8 cellular contexts compared by ENCODE assay signal in the genomic region with DNA sequence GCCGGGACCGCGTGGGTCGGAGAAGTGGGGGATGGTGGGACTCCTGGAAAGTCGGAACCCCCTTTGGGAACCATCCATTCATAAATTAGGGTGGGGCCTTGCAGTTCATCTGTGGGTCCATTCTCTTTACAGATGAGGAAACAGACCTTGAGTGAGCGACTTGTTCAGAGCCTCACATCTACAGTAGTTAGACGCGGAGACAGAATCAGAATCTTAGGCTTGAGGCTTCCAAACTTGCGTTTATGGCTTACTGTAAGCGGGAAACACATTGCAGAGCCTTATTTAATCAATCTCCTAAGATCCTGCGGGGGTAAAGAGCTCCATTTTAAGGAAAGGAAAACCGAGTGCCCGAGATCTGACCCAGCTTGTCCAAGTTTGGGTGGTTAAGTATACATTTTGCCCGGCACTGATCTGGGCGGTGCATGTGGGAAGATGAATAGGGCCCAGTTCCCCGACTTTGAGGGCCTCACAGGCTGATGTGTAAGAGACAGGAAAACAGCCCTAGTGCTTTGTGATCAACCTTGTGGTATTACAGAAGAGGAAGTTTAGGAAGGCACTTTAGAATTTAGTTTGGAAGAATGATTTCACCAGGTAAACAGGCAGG. TPM values are rescaled to one million over a fixed set of nuclear protein-coding genes. Genes with fewer than 3 reads are reported as not detected.
A peak's percentile ranks its signal among the peaks of the same experiment; 100 is the strongest.
DNase-seq lines count a peak whose midpoint lies in the region; ATAC-seq and TF ChIP-seq lines count a peak whose summit lies in the region.

No MANE protein-coding gene starts in this region.

- TF ChIP-seq CTCF in Caco-2 (IDR thresholded peaks at IDR 0.05; ENCODE audit: insufficient read depth in 1 of 2, low read depth in 1 of 2, low read length in 1 of 2, severe bottlenecking in 1 of 2, unreplicated experiment in 1 of 2), result no peak
- no peak for TF ChIP-seq CTCF in upper lobe of right lung (IDR thresholded peaks at IDR 0.05)

- H3K27me3 Mint-ChIP-seq in Caco-2 (ENCODE audit: insufficient read depth, unreplicated experiment) (no peaks in the 10 kb centered on the region), naive B cell (no peaks in the 10 kb centered on the region)

- peaks cover 11% of the 10 kb centered on the region for H3K4me1 Mint-ChIP-seq in Caco-2 (ENCODE audit: low read depth, unreplicated experiment)
- peaks cover 14 to 16% (median 14%) of the 10 kb centered on the region in 3 donors for H3K4me1 Mint-ChIP-seq in naive B cell

- peak overlapping the region; percentile 89 for H3K27ac ChIP-seq in upper lobe of right lung

- H3K27me3 ChIP-seq in Caco-2 (replicated peaks; ENCODE audit: control insufficient read depth, insufficient read depth, low read length) (no peaks in the 10 kb centered on the region), endocrine pancreas (ENCODE audit: control insufficient read depth, insufficient read depth, low read length) (no peaks in the 10 kb centered on the region), upper lobe of right lung (no peaks in the 10 kb centered on the region)

- no peak overlapping the region for H3K27ac Mint-ChIP-seq in Caco-2 (ENCODE audit: unreplicated experiment)
- no peak overlapping the region for H3K27ac Mint-ChIP-seq in naive B cell

- TSS peak; percentile 53 for BruUV-seq in Caco-2 (replicated peaks; lab: Mats Ljungman, UMichigan)

- CTCF ChIA-PET in Caco-2 (lab: Charles Lee), result interaction anchor here (0.6 to 0.7 kb wide), 2 partner anchors 17 to 1032 kb away, joined by 3 to 4 read pairs; no protein-coding TSS in a partner anchor

- H3K4me1 ChIP-seq in Caco-2, result peaks cover 16% of the 10 kb centered on the region
- peaks cover 9% of the 10 kb centered on the region for H3K4me1 ChIP-seq in endocrine pancreas (ENCODE audit: control insufficient read depth, insufficient read depth, low read length)
- H3K4me1 ChIP-seq in upper lobe of right lung, result peaks cover 10% of the 10 kb centered on the region

- POLR2A ChIA-PET in Caco-2 (lab: Charles Lee), result interaction anchor here (0.6 to 0.9 kb wide), 3 partner anchors 16 to 1274 kb away, joined by 3 to 4 read pairs (median 3); no protein-coding TSS in a partner anchor

- no peaks in the 10 kb centered on the region for H3K9me3 Mint-ChIP-seq in Caco-2 (ENCODE audit: unreplicated experiment)
- H3K9me3 Mint-ChIP-seq in naive B cell, result no peaks in the 10 kb centered on the region

- DNase-seq in Caco-2 (peak in 1 of 2 experiments; percentile 27), NCI-H1694 treated with DMSO at 0.1 percent for 48 hours (lab: John Stamatoyannopoulos, UW) (peak; percentile 45), naive B cell (peak; percentile 18), upper lobe of right lung (no peak), AG08396 (ENCODE audit: low spot score) (no peak)
- DNase-seq in activated CD4-positive, CD25-positive, alpha-beta regulatory T cell treated with anti-CD3 and anti-CD28 coated beads, Interleukin-2, amount 50 U/mL, for 72 hours, result peak; percentile 34

- H3K9ac ChIP-seq in endocrine pancreas (ENCODE audit: control insufficient read depth, insufficient read depth, low read length), result peak overlapping the region; percentile 83

- H3K36me3 ChIP-seq in Caco-2 (ENCODE audit: control insufficient read depth, insufficient read depth, low read length) (no peaks in the 10 kb centered on the region), endocrine pancreas (ENCODE audit: control insufficient read depth, insufficient read depth, low read length) (no peaks in the 10 kb centered on the region), upper lobe of right lung (peaks cover 20% of the 10 kb centered on the region)

- no peaks in the 10 kb centered on the region for H3K9me3 ChIP-seq in Caco-2
- no peaks in the 10 kb centered on the region for H3K9me3 ChIP-seq in endocrine pancreas (ENCODE audit: control insufficient read depth, low read length)
- no peaks in the 10 kb centered on the region for H3K9me3 ChIP-seq in upper lobe of right lung

- H3K4me3 ChIP-seq in Caco-2 (ENCODE audit: low read depth, low read length) (peak overlapping the region; percentile 47), endocrine pancreas (ENCODE audit: control insufficient read depth, insufficient read depth, low read length) (peak overlapping the region; percentile 80), upper lobe of right lung (peak overlapping the region; percentile 71)

- intact Hi-C loops in Caco-2 (cut with micrococcal nuclease; ENCODE audit: unreplicated experiment), result no loop called here
- intact Hi-C loops in upper lobe of right lung (cut with DNase I), result no loop called here

- H3K4me3 Mint-ChIP-seq in Caco-2 (ENCODE audit: unreplicated experiment) (no peak overlapping the region), naive B cell (no peak overlapping the region)

- ATAC-seq in GM21723 (IDR thresholded peaks at IDR 0.05; ENCODE audit: unreplicated experiment) (peak; percentile 21), naive B cell (ENCODE audit: low read depth in 2 of 2) (peak; percentile 48 to 52), upper lobe of right lung (no peak)

- H3K36me3 Mint-ChIP-seq in Caco-2 (ENCODE audit: insufficient read depth, unreplicated experiment) (peaks cover 31% of the 10 kb centered on the region), naive B cell (peaks cover 6 to 8% of the 10 kb centered on the region in 2 donors)

RNA-seq across cellular contexts. Expression of gene TARS1, which starts 0.6 kb away (rescaled TPM):
- total RNA-seq in Caco-2 (2022) (278 and 288 TPM in 2 replicates), upper lobe of right lung (92.5 TPM)
- 10 to 100 TPM; 27.0 to 49.3 (median 43.0) TPM for polyA plus RNA-seq in naive B cell (ENCODE audit: low read depth in 6 of 6)

Comparison
In these comparisons a context has a peak if more than half of its experiments do, and no peak if none do; other contexts are left out.
1. DNase-seq: peak in NCI-H1694 treated with DMSO at 0.1 percent for 48 hours (single experiment), activated CD4-positive, CD25-positive, alpha-beta regulatory T cell treated with anti-CD3 and anti-CD28 coated beads, Interleukin-2, amount 50 U/mL, for 72 hours (single experiment) and naive B cell (single experiment); none in upper lobe of right lung (single experiment) and AG08396 (single experiment).
2. Peak in every context shown above with its lines, with median percentiles within 50 percentile points of each other: H3K4me3 ChIP-seq.